ENCODE assay signal across 10 cellular contexts in genomic region chr7:100156331-100157068, GRCh38. TPM values are rescaled to one million over a fixed set of nuclear protein-coding genes. Genes with fewer than 3 reads are reported as not detected.
DNase-seq lines count a peak whose midpoint lies in the region; ATAC-seq, FAIRE-seq and TF ChIP-seq lines count a peak whose summit lies in the region.
"Had no signal": no experiment of that assay in that cellular context is flagged by ENCODE, and none has a peak within 500 bp of the region (broad histone marks: within the 10 kb centered on the region; RNA-seq: fewer than 3 reads in every experiment).

No MANE protein-coding gene starts in this region.

- peak; percentile 64 for ATAC-seq in activated naive CD8-positive, alpha-beta T cell treated with anti-CD3 and anti-CD28 coated beads, Interleukin-2, amount 50 U/mL, for 24 hours
- no peak for ATAC-seq in upper lobe of right lung
- no peak for ATAC-seq in HG03280 (IDR thresholded peaks at IDR 0.05; ENCODE audit: unreplicated experiment)

- in situ Hi-C loops in KBM-7 (cut with MboI; ENCODE audit: low pct_unique_long_range_greater_than_20kb, low sequenced_read_pairs), result no loop called here

- H3K4me3 ChIP-seq in mononuclear cell (ENCODE audit: low read length) (peak overlapping the region; percentile 83), upper lobe of right lung (no peak overlapping the region), tibial nerve (no peak overlapping the region)
- H3K4me3 ChIP-seq: ovary had no signal

- H3K4me1 Mint-ChIP-seq in activated naive CD8-positive, alpha-beta T cell treated with anti-CD3 and anti-CD28 coated beads, Interleukin-2, amount 50 U/mL, for 24 hours, result peaks cover 44% of the 10 kb centered on the region

- peaks cover 70% of the 10 kb centered on the region for H3K4me1 ChIP-seq in mononuclear cell (ENCODE audit: insufficient read depth, low read length)
- H3K4me1 ChIP-seq in upper lobe of right lung, result peaks cover 16% of the 10 kb centered on the region
- peaks cover 0 to 58% (median 16%) of the 10 kb centered on the region in 4 donors for H3K4me1 ChIP-seq in tibial nerve

- H3K27me3 ChIP-seq in mononuclear cell (ENCODE audit: insufficient read depth, low read length), result no peaks in the 10 kb centered on the region
- no peaks in the 10 kb centered on the region for H3K27me3 ChIP-seq in upper lobe of right lung
- no peaks in the 10 kb centered on the region for H3K27me3 ChIP-seq in tibial nerve
- H3K27me3 ChIP-seq: ovary had no signal

- TF ChIP-seq CTCF in upper lobe of right lung (IDR thresholded peaks at IDR 0.05) (no peak), tibial nerve (IDR thresholded peaks at IDR 0.05) (no peak)

- H3K36me3 Mint-ChIP-seq in activated naive CD8-positive, alpha-beta T cell treated with anti-CD3 and anti-CD28 coated beads, Interleukin-2, amount 50 U/mL, for 24 hours (ENCODE audit: low read depth), result peaks cover 31% of the 10 kb centered on the region

- 77 to 82% methylated on average over 15 to 16 of the region's 16 CpGs for WGBS in tibial nerve, 2 donors

- H3K27ac ChIP-seq in upper lobe of right lung, result no peak overlapping the region
- peak overlapping the region in 1 of 4 donors; percentile 84 for H3K27ac ChIP-seq in tibial nerve
- H3K27ac ChIP-seq: ovary had no signal

- H3K9me3 ChIP-seq in mononuclear cell (ENCODE audit: low read depth, low read length), result no peaks in the 10 kb centered on the region
- no peaks in the 10 kb centered on the region for H3K9me3 ChIP-seq in upper lobe of right lung
- no peaks in the 10 kb centered on the region for H3K9me3 ChIP-seq in tibial nerve
- H3K9me3 ChIP-seq: ovary had no signal

- intact Hi-C loops in upper lobe of right lung (cut with DNase I), result no loop called here

- TF ChIP-seq EP300 in tibial nerve (IDR thresholded peaks at IDR 0.05), result no peak

- no peak for FAIRE-seq in H54 (lab: Jason Lieb, UNC)
- FAIRE-seq: bronchial epithelial cell had no signal

- no peak for TF ChIP-seq POLR2A in tibial nerve (IDR thresholded peaks at IDR 0.05)
- no peak for TF ChIP-seq POLR2A in H54 (IDR thresholded peaks at IDR 0.05; ENCODE audit: low read depth, low read length)

- no peaks in the 10 kb centered on the region for H3K27me3 Mint-ChIP-seq in activated naive CD8-positive, alpha-beta T cell treated with anti-CD3 and anti-CD28 coated beads, Interleukin-2, amount 50 U/mL, for 24 hours

- H3K36me3 ChIP-seq in upper lobe of right lung (peaks cover 25% of the 10 kb centered on the region), tibial nerve (peaks cover 0 to 48% (median 0%) of the 10 kb centered on the region in 3 donors)
- H3K36me3 ChIP-seq: ovary had no signal

- H3K4me3 Mint-ChIP-seq in activated naive CD8-positive, alpha-beta T cell treated with anti-CD3 and anti-CD28 coated beads, Interleukin-2, amount 50 U/mL, for 24 hours, result peak overlapping the region; percentile 85

- H3K9me3 Mint-ChIP-seq in activated naive CD8-positive, alpha-beta T cell treated with anti-CD3 and anti-CD28 coated beads, Interleukin-2, amount 50 U/mL, for 24 hours, result no peaks in the 10 kb centered on the region

- peak overlapping the region; percentile 86 for H3K27ac Mint-ChIP-seq in activated naive CD8-positive, alpha-beta T cell treated with anti-CD3 and anti-CD28 coated beads, Interleukin-2, amount 50 U/mL, for 24 hours

- DNase-seq in CD1c-positive myeloid dendritic cell (ENCODE audit: extremely low spot score), result peak; percentile 75
- DNase-seq in KBM-7, result peak; percentile 72
- DNase-seq in activated naive CD8-positive, alpha-beta T cell treated with anti-CD3 and anti-CD28 coated beads, Interleukin-2, amount 50 U/mL, for 24 hours, result no peak
- no peak for DNase-seq in upper lobe of right lung
- DNase-seq in tibial nerve (ENCODE audit: low spot score in 2 of 2), result no peak
- DNase-seq in H54 (ENCODE audit: insufficient read length, low spot score), result no peak
- DNase-seq: ovary had no signal

RNA-seq across cellular contexts. Expression of gene TRAPPC14, which starts 2.0 kb away (rescaled TPM):
- total RNA-seq in mononuclear cell (19.1 TPM), upper lobe of right lung (19.7 TPM), tibial nerve (10 to 100 TPM in 3 of 4 donors, 1 to 10 TPM in 1; 6.9 to 36.9 (median 12.7) TPM)

RNA-seq across cellular contexts. Expression of gene LAMTOR4, which starts 7.8 kb away (rescaled TPM):
- total RNA-seq in mononuclear cell (102 TPM), upper lobe of right lung (105 TPM), tibial nerve (100 to 1,000 TPM; 226 to 312 (median 252) TPM)

RNA-seq across cellular contexts. Expression of gene GAL3ST4, which starts 11.9 kb away (rescaled TPM):
- total RNA-seq in mononuclear cell (1.8 TPM), upper lobe of right lung (4.4 TPM), tibial nerve (1 to 10 TPM; 2.7 to 8.3 (median 3.8) TPM)

RNA-seq across cellular contexts. Expression of gene GPC2, which starts 20.7 kb away (rescaled TPM):
- total RNA-seq in mononuclear cell (2.3 TPM), upper lobe of right lung (0.49 TPM), tibial nerve (1 to 10 TPM; 1.1 to 3.1 (median 1.7) TPM)

RNA-seq across cellular contexts. Expression of gene STAG3, which starts 21.2 kb away (rescaled TPM):
- total RNA-seq in mononuclear cell, result 6.7 TPM
- total RNA-seq in upper lobe of right lung, result 2.3 TPM
- 1 to 10 TPM; 4.2 to 8.2 (median 6.5) TPM for total RNA-seq in tibial nerve

Comparison
In these comparisons a context has a peak if more than half of its experiments do, and no peak if none do; other contexts are left out.
1. DNase-seq: peak in CD1c-positive myeloid dendritic cell (single experiment) and KBM-7 (single experiment); none in activated naive CD8-positive, alpha-beta T cell treated with anti-CD3 and anti-CD28 coated beads, Interleukin-2, amount 50 U/mL, for 24 hours (single experiment), upper lobe of right lung (single experiment), tibial nerve (0 of 2) and H54 (single experiment).